ENCODE assay signal across 1 cellular context in the genomic region with DNA sequence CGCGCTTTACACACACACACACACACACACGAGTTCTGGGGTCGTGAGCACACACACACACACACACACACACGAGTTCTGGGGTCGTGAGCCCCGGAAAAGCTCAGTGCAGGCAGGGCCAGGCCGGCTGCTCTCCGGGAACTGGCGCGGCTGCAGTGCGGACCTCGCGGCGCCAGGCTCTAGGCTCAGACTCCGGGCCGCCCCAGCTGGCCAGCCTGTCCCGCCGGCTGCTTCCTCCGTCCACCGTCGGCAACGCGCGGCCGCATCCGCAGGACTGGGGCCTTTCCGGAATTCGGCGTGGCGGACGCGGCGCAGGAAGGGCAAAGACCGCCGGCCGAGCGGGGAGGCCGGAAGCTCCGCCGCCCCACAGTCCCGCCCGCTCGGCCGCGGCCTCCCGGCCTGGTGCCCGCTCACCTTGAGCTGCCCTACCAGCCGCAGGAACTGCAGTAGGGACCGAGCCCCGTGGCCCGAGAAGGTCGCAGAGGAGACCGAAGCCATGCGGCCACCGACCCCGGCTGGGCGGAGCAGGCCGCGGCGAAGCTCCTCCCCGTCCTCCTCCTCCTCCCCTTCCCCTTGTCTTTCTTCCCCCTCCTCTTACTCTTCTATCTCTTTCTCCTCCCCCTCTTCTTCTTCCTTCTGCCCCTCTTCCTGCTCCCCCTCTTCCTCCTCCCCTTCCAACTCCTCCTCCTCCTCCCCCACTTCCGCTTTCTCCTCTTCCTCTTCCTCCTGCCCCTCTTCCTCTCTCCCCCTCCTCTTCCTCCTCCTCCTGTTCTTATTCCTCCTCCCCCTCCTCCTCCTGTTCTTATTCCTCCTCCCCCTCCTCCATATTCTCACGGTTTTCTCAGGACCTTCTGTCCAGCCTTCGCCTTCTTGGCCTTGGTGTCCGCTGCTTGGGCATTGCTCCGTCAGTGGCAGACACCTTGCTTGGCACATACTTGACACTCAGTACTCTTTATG.
A peak's percentile ranks its signal among the peaks of the same experiment; 100 is the strongest.
TF ChIP-seq lines count a peak whose summit lies in the region.

A gene with protein sequence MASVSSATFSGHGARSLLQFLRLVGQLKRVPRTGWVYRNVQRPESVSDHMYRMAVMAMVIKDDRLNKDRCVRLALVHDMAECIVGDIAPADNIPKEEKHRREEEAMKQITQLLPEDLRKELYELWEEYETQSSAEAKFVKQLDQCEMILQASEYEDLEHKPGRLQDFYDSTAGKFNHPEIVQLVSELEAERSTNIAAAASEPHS (minus strand): TSS at position 533 of the 957 bp plus-strand sequence. CDS start 35 bp downstream, at position 498.

TF ChIP-seq in HepG2, 621 proteins besides CTCF, POLR2A, EP300 and RAD21 (continued from another document and continues in another):
- TF ChIP-seq, protein P1, sequence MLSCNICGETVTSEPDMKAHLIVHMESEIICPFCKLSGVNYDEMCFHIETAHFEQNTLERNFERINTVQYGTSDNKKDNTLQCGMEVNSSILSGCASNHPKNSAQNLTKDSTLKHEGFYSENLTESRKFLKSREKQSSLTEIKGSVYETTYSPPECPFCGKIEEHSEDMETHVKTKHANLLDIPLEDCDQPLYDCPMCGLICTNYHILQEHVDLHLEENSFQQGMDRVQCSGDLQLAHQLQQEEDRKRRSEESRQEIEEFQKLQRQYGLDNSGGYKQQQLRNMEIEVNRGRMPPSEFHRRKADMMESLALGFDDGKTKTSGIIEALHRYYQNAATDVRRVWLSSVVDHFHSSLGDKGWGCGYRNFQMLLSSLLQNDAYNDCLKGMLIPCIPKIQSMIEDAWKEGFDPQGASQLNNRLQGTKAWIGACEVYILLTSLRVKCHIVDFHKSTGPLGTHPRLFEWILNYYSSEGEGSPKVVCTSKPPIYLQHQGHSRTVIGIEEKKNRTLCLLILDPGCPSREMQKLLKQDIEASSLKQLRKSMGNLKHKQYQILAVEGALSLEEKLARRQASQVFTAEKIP (CRISPR knock-in tag; IDR thresholded peaks at IDR 0.05; ENCODE audit: borderline replicate concordance), result no peak
- TF ChIP-seq ZBTB3 (CRISPR knock-in tag; IDR thresholded peaks at IDR 0.05; ENCODE audit: borderline replicate concordance, low read depth) (peak; percentile 66; the same call in 1 of the 2 replicates), FOXC1 (CRISPR knock-in tag; IDR thresholded peaks at IDR 0.05; ENCODE audit: borderline replicate concordance) (peak; percentile 97), ARNTL (CRISPR knock-in tag; IDR thresholded peaks at IDR 0.05) (peak; percentile 87), ZNF556 (CRISPR knock-in tag; IDR thresholded peaks at IDR 0.05; ENCODE audit: borderline replicate concordance) (peak; percentile 98), TBX3 (IDR thresholded peaks at IDR 0.05; ENCODE audit: borderline replicate concordance) (no peak), ZFP36 (IDR thresholded peaks at IDR 0.05; ENCODE audit: borderline replicate concordance, low read depth, low read length, partially characterized antibody) (no peak), ZNF563 (CRISPR knock-in tag; IDR thresholded peaks at IDR 0.05) (peak; percentile 99), MXD4 (CRISPR knock-in tag; IDR thresholded peaks at IDR 0.05) (peak; percentile 85), CBX2 (IDR thresholded peaks at IDR 0.05; ENCODE audit: low read depth, low read length) (no peak; the same call in 1 of the 2 replicates), CBX2 (CRISPR knock-in tag; IDR thresholded peaks at IDR 0.05; ENCODE audit: low read depth) (peak; percentile 99), TEAD2 (CRISPR knock-in tag; IDR thresholded peaks at IDR 0.05) (peak; percentile 94; the same call in 1 of the 2 replicates), ZSCAN29 (CRISPR knock-in tag; conservative IDR thresholded peaks at IDR 0.05) (peak; percentile 92), HMG20A (CRISPR knock-in tag; IDR thresholded peaks at IDR 0.05; ENCODE audit: borderline replicate concordance) (0 out of 2 replicates have a peak, but pooled peaks have one; percentile 33), TCF12 (IDR thresholded peaks at IDR 0.05) (no peak), TCF12 (CRISPR knock-in tag; IDR thresholded peaks at IDR 0.05) (peak; percentile 94), ZNF674 (CRISPR knock-in tag; IDR thresholded peaks at IDR 0.05; ENCODE audit: low read depth) (peak; percentile 64; the same call in 1 of the 2 replicates)
- TF ChIP-seq, protein P2, sequence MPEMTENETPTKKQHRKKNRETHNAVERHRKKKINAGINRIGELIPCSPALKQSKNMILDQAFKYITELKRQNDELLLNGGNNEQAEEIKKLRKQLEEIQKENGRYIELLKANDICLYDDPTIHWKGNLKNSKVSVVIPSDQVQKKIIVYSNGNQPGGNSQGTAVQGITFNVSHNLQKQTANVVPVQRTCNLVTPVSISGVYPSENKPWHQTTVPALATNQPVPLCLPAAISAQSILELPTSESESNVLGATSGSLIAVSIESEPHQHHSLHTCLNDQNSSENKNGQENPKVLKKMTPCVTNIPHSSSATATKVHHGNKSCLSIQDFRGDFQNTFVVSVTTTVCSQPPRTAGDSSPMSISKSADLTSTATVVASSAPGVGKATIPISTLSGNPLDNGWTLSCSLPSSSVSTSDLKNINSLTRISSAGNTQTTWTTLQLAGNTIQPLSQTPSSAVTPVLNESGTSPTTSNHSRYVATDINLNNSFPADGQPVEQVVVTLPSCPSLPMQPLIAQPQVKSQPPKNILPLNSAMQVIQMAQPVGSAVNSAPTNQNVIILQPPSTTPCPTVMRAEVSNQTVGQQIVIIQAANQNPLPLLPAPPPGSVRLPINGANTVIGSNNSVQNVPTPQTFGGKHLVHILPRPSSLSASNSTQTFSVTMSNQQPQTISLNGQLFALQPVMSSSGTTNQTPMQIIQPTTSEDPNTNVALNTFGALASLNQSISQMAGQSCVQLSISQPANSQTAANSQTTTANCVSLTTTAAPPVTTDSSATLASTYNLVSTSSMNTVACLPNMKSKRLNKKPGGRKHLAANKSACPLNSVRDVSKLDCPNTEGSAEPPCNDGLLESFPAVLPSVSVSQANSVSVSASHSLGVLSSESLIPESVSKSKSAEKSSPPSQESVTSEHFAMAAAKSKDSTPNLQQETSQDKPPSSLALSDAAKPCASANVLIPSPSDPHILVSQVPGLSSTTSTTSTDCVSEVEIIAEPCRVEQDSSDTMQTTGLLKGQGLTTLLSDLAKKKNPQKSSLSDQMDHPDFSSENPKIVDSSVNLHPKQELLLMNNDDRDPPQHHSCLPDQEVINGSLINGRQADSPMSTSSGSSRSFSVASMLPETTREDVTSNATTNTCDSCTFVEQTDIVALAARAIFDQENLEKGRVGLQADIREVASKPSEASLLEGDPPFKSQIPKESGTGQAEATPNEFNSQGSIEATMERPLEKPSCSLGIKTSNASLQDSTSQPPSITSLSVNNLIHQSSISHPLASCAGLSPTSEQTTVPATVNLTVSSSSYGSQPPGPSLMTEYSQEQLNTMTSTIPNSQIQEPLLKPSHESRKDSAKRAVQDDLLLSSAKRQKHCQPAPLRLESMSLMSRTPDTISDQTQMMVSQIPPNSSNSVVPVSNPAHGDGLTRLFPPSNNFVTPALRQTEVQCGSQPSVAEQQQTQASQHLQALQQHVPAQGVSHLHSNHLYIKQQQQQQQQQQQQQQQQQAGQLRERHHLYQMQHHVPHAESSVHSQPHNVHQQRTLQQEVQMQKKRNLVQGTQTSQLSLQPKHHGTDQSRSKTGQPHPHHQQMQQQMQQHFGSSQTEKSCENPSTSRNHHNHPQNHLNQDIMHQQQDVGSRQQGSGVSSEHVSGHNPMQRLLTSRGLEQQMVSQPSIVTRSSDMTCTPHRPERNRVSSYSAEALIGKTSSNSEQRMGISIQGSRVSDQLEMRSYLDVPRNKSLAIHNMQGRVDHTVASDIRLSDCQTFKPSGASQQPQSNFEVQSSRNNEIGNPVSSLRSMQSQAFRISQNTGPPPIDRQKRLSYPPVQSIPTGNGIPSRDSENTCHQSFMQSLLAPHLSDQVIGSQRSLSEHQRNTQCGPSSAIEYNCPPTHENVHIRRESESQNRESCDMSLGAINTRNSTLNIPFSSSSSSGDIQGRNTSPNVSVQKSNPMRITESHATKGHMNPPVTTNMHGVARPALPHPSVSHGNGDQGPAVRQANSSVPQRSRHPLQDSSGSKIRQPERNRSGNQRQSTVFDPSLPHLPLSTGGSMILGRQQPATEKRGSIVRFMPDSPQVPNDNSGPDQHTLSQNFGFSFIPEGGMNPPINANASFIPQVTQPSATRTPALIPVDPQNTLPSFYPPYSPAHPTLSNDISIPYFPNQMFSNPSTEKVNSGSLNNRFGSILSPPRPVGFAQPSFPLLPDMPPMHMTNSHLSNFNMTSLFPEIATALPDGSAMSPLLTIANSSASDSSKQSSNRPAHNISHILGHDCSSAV (CRISPR knock-in tag; IDR thresholded peaks at IDR 0.05; ENCODE audit: borderline replicate concordance), result no peak; the same call in 1 of the 2 replicates
- TF ChIP-seq, protein P3, sequence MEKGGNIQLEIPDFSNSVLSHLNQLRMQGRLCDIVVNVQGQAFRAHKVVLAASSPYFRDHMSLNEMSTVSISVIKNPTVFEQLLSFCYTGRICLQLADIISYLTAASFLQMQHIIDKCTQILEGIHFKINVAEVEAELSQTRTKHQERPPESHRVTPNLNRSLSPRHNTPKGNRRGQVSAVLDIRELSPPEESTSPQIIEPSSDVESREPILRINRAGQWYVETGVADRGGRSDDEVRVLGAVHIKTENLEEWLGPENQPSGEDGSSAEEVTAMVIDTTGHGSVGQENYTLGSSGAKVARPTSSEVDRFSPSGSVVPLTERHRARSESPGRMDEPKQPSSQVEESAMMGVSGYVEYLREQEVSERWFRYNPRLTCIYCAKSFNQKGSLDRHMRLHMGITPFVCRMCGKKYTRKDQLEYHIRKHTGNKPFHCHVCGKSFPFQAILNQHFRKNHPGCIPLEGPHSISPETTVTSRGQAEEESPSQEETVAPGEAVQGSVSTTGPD (CRISPR knock-in tag; IDR thresholded peaks at IDR 0.05), result no peak
- TF ChIP-seq, protein P4, sequence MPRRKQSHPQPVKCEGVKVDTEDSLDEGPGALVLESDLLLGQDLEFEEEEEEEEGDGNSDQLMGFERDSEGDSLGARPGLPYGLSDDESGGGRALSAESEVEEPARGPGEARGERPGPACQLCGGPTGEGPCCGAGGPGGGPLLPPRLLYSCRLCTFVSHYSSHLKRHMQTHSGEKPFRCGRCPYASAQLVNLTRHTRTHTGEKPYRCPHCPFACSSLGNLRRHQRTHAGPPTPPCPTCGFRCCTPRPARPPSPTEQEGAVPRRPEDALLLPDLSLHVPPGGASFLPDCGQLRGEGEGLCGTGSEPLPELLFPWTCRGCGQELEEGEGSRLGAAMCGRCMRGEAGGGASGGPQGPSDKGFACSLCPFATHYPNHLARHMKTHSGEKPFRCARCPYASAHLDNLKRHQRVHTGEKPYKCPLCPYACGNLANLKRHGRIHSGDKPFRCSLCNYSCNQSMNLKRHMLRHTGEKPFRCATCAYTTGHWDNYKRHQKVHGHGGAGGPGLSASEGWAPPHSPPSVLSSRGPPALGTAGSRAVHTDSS (CRISPR knock-in tag; conservative IDR thresholded peaks at IDR 0.05), result no peak
- TF ChIP-seq, protein P5, sequence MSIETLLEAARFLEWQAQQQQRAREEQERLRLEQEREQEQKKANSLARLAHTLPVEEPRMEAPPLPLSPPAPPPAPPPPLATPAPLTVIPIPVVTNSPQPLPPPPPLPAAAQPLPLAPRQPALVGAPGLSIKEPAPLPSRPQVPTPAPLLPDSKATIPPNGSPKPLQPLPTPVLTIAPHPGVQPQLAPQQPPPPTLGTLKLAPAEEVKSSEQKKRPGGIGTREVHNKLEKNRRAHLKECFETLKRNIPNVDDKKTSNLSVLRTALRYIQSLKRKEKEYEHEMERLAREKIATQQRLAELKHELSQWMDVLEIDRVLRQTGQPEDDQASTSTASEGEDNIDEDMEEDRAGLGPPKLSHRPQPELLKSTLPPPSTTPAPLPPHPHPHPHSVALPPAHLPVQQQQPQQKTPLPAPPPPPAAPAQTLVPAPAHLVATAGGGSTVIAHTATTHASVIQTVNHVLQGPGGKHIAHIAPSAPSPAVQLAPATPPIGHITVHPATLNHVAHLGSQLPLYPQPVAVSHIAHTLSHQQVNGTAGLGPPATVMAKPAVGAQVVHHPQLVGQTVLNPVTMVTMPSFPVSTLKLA (IDR thresholded peaks at IDR 0.05), result no peak
- TF ChIP-seq, protein P6, sequence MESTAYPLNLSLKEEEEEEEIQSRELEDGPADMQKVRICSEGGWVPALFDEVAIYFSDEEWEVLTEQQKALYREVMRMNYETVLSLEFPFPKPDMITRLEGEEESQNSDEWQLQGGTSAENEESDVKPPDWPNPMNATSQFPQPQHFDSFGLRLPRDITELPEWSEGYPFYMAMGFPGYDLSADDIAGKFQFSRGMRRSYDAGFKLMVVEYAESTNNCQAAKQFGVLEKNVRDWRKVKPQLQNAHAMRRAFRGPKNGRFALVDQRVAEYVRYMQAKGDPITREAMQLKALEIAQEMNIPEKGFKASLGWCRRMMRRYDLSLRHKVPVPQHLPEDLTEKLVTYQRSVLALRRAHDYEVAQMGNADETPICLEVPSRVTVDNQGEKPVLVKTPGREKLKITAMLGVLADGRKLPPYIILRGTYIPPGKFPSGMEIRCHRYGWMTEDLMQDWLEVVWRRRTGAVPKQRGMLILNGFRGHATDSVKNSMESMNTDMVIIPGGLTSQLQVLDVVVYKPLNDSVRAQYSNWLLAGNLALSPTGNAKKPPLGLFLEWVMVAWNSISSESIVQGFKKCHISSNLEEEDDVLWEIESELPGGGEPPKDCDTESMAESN (CRISPR knock-in tag; conservative IDR thresholded peaks at IDR 0.05), result peak; percentile 81
- TF ChIP-seq, protein P7, sequence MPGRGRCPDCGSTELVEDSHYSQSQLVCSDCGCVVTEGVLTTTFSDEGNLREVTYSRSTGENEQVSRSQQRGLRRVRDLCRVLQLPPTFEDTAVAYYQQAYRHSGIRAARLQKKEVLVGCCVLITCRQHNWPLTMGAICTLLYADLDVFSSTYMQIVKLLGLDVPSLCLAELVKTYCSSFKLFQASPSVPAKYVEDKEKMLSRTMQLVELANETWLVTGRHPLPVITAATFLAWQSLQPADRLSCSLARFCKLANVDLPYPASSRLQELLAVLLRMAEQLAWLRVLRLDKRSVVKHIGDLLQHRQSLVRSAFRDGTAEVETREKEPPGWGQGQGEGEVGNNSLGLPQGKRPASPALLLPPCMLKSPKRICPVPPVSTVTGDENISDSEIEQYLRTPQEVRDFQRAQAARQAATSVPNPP (CRISPR knock-in tag; IDR thresholded peaks at IDR 0.05), result peak; percentile 96
